24 cellular contexts compared by ENCODE assay signal in genomic region chr2:197033222-197033621, GRCh38.
A peak's percentile ranks its signal among the peaks of the same experiment; 100 is the strongest.
DNase-seq lines count a peak whose midpoint lies in the region; ATAC-seq and TF ChIP-seq lines count a peak whose summit lies in the region.
"Had no signal": no experiment of that assay in that cellular context is flagged by ENCODE, and none has a peak within 500 bp of the region (broad histone marks: within the 10 kb centered on the region; RNA-seq: fewer than 3 reads in every experiment).

No MANE protein-coding gene starts in this region.

- CTCF ChIA-PET in CD4-positive, alpha-beta T cell (lab: Charles Lee), result interaction anchor here (0.7 to 1.5 kb wide), 2 partner anchors 13 to 22 kb away, joined by 3 to 5 read pairs; no protein-coding TSS in a partner anchor

- POLR2A ChIA-PET in CD4-positive, alpha-beta T cell (lab: Charles Lee), result no interaction called here

- H3K27ac ChIP-seq in CD4-positive, alpha-beta T cell (ENCODE audit: low read depth, low read length), result no peak overlapping the region
- H3K27ac ChIP-seq: epithelial cell of prostate, suprapubic skin had no signal

- H3K27ac Mint-ChIP-seq in activated CD4-positive, alpha-beta T cell treated with anti-CD3 and anti-CD28 coated beads, Interleukin-2, amount 10 ng/mL, durations not matched to agents 24 days and 14 days, result peak overlapping the region; percentile 15
- peak overlapping the region; percentile 7 for H3K27ac Mint-ChIP-seq in CD4-positive, alpha-beta T cell
- no peak overlapping the region for H3K27ac Mint-ChIP-seq in mesothelial cell of epicardium
- H3K27ac Mint-ChIP-seq: activated naive CD8-positive, alpha-beta T cell treated with anti-CD3 and anti-CD28 coated beads, Interleukin-2, amount 10 ng/mL, durations not matched to agents 7 days and 5 days had no signal

- no peaks in the 10 kb centered on the region for H3K27me3 Mint-ChIP-seq in activated CD4-positive, alpha-beta T cell treated with anti-CD3 and anti-CD28 coated beads, Interleukin-2, amount 10 ng/mL, durations not matched to agents 24 days and 14 days
- H3K27me3 Mint-ChIP-seq in CD4-positive, alpha-beta T cell, result no peaks in the 10 kb centered on the region
- no peaks in the 10 kb centered on the region for H3K27me3 Mint-ChIP-seq in mesothelial cell of epicardium (ENCODE audit: low read depth)
- H3K27me3 Mint-ChIP-seq: activated naive CD8-positive, alpha-beta T cell treated with anti-CD3 and anti-CD28 coated beads, Interleukin-2, amount 10 ng/mL, durations not matched to agents 7 days and 5 days had no signal

- TF ChIP-seq CTCF in CD4-positive, alpha-beta T cell (IDR thresholded peaks at IDR 0.05), result no peak
- TF ChIP-seq CTCF in fibroblast of mammary gland (conservative IDR thresholded peaks at IDR 0.05; ENCODE audit: control insufficient read depth, insufficient read depth, low read depth, low read length), result no peak
- no peak for TF ChIP-seq CTCF in mesothelial cell of epicardium (IDR thresholded peaks at IDR 0.05; ENCODE audit: unreplicated experiment)
- TF ChIP-seq CTCF in GM13976 (IDR thresholded peaks at IDR 0.05; ENCODE audit: borderline replicate concordance, control extremely low read depth, extremely low read depth, insufficient read depth, missing control alignments), result no peak

- H3K4me3 Mint-ChIP-seq in activated CD4-positive, alpha-beta T cell treated with anti-CD3 and anti-CD28 coated beads, Interleukin-2, amount 10 ng/mL, durations not matched to agents 24 days and 14 days, result no peak overlapping the region
- no peak overlapping the region for H3K4me3 Mint-ChIP-seq in CD4-positive, alpha-beta T cell
- H3K4me3 Mint-ChIP-seq in mesothelial cell of epicardium, result no peak overlapping the region
- H3K4me3 Mint-ChIP-seq: activated naive CD8-positive, alpha-beta T cell treated with anti-CD3 and anti-CD28 coated beads, Interleukin-2, amount 10 ng/mL, durations not matched to agents 7 days and 5 days had no signal

- H3K27me3 ChIP-seq in CD4-positive, alpha-beta T cell (ENCODE audit: control insufficient read depth, insufficient read depth, low read length), result no peaks in the 10 kb centered on the region
- H3K27me3 ChIP-seq: heart right ventricle, suprapubic skin had no signal

- peaks cover 9% of the 10 kb centered on the region for H3K9me3 Mint-ChIP-seq in activated CD4-positive, alpha-beta T cell treated with anti-CD3 and anti-CD28 coated beads, Interleukin-2, amount 10 ng/mL, durations not matched to agents 24 days and 14 days
- no peaks in the 10 kb centered on the region for H3K9me3 Mint-ChIP-seq in CD4-positive, alpha-beta T cell
- no peaks in the 10 kb centered on the region for H3K9me3 Mint-ChIP-seq in mesothelial cell of epicardium

- ATAC-seq in CD4-positive, alpha-beta T cell (ENCODE audit: poor library complexity), result no peak
- no peak for ATAC-seq in GM21515 (IDR thresholded peaks at IDR 0.05; ENCODE audit: unreplicated experiment)
- ATAC-seq: heart right ventricle, left colon, Panc1 had no signal

- no peak overlapping the region for H3K4me3 ChIP-seq in fibroblast of mammary gland (ENCODE audit: control insufficient read depth, low read depth, low read length)
- H3K4me3 ChIP-seq: heart right ventricle, smooth muscle cell, suprapubic skin had no signal

- in situ Hi-C loops in GM13976 (cut with MboI; ENCODE audit: low sequenced_read_pairs, unreplicated experiment), result no loop called here

- H3K4me1 Mint-ChIP-seq in activated CD4-positive, alpha-beta T cell treated with anti-CD3 and anti-CD28 coated beads, Interleukin-2, amount 10 ng/mL, durations not matched to agents 24 days and 14 days, result peaks cover 25% of the 10 kb centered on the region
- peaks cover 45% of the 10 kb centered on the region for H3K4me1 Mint-ChIP-seq in CD4-positive, alpha-beta T cell (ENCODE audit: low read depth)
- H3K4me1 Mint-ChIP-seq in mesothelial cell of epicardium, result peaks cover 2% of the 10 kb centered on the region

- intact Hi-C loops in activated CD4-positive, alpha-beta T cell treated with anti-CD3 and anti-CD28 coated beads, Interleukin-2, amount 10 ng/mL, durations not matched to agents 24 days and 14 days (cut with micrococcal nuclease), result no loop called here
- intact Hi-C loops in CD4-positive, alpha-beta T cell (cut with DNase I, micrococcal nuclease), result no loop called here

- H3K36me3 Mint-ChIP-seq in activated CD4-positive, alpha-beta T cell treated with anti-CD3 and anti-CD28 coated beads, Interleukin-2, amount 10 ng/mL, durations not matched to agents 24 days and 14 days (ENCODE audit: low read depth), result peaks cover 77% of the 10 kb centered on the region
- H3K36me3 Mint-ChIP-seq in CD4-positive, alpha-beta T cell (ENCODE audit: low read depth), result peaks cover 92% of the 10 kb centered on the region
- no peaks in the 10 kb centered on the region for H3K36me3 Mint-ChIP-seq in mesothelial cell of epicardium

- no peaks in the 10 kb centered on the region for H3K9me3 ChIP-seq in CD4-positive, alpha-beta T cell (ENCODE audit: control insufficient read depth, low read length)
- H3K9me3 ChIP-seq: heart right ventricle, suprapubic skin had no signal

- DNase-seq in activated CD4-positive, alpha-beta T cell treated with anti-CD3 and anti-CD28 coated beads, Interleukin-2, amount 10 ng/mL, durations not matched to agents 24 days and 14 days, result no peak
- DNase-seq in activated CD4-positive, alpha-beta T cell treated with anti-CD3 and anti-CD28 coated beads for 4 hours, result no peak
- DNase-seq in CD4-positive, alpha-beta T cell, result no peak
- peak; percentile 10 for DNase-seq in M059J (ENCODE audit: low read depth)
- peak; percentile 39 for DNase-seq in fibroblast of mammary gland (ENCODE audit: low read depth)
- no peak for DNase-seq in mesothelial cell of epicardium (ENCODE audit: low spot score in 2 of 2, unreplicated experiment in 2 of 2)
- no peak for DNase-seq in GM13976 (ENCODE audit: low spot score)
- DNase-seq: activated naive CD8-positive, alpha-beta T cell treated with anti-CD3 and anti-CD28 coated beads, Interleukin-2, amount 10 ng/mL, durations not matched to agents 7 days and 5 days; H7; heart right ventricle; Kasumi-1; left colon; mesendoderm; NCI-H1694; NCI-H2171; NCI-H526; retina; stimulated activated CD4-positive, alpha-beta T cell treated with anti-CD3 and anti-CD28 coated beads, Interleukin-2, amount 100 ng/mL, for 24 hours; T-helper 1 cell had no signal

Comparison
In these comparisons a context has a peak if more than half of its experiments do, and no peak if none do; other contexts are left out.
1. DNase-seq: peak in M059J (single experiment) and fibroblast of mammary gland (single experiment); none in activated CD4-positive, alpha-beta T cell treated with anti-CD3 and anti-CD28 coated beads, Interleukin-2, amount 10 ng/mL, durations not matched to agents 24 days and 14 days (single experiment), activated CD4-positive, alpha-beta T cell treated with anti-CD3 and anti-CD28 coated beads for 4 hours (0 of 2), CD4-positive, alpha-beta T cell (0 of 10), mesothelial cell of epicardium (0 of 2) and GM13976 (single experiment).